Comparison of ENCODE assay signal across 8 cellular contexts in the genomic region with DNA sequence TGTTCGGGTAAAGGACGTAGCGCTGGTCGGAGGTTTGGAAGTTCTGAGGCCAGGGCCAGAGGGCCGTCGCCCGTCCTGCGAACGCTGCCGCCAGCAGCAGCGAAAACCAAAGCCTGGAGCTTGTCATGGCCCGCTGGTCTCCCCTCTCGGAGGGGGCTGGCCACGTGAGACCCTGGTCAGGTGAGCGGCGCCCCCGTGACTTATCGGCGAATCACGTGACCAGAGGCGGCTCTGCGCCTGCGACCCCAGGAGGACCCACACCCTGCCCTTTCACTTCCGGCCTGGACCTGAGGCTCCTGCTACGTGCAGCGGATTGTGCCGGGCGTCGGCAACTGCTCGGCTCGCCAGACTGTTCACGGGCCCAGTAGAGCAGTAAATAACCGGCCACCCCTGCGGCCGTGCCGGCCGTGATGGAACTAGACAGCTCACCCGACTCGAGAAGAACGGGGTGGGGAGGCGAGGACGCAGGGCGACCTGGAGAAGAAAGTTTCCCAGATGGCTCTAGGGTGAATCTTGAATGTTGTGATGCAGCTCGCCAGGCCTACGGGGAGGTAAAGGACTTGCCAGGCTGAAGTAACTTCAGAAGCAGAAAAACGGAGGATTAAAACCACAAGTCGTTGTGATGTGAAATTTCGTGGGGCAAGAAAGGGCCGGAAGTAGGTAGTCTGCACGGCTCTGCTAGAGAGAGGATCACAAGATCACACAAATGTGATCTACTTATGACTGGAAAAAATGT. TPM values are rescaled to one million over a fixed set of nuclear protein-coding genes. Genes with fewer than 3 reads are reported as not detected.
DNase-seq lines count a peak whose midpoint lies in the region; TF ChIP-seq lines count a peak whose summit lies in the region.

Gene HEXA (minus strand): TSS at position 169 of the 736 bp plus-strand sequence. CDS start 42 bp downstream, at position 127.

- TF ChIP-seq CTCF in GM20000 (IDR thresholded peaks at IDR 0.05; ENCODE audit: extremely low read depth, missing control alignments): no peak

- DNase-seq in CMK (ENCODE audit: low read depth): peak; percentile 99
- DNase-seq in GM20000 (ENCODE audit: low spot score): peak; percentile 92
- DNase-seq in HT-29 (ENCODE audit: low spot score): peak; percentile 95
- DNase-seq in NK-92 treated with Interleukin-12 subunit alpha and Interleukin-12 subunit beta, amount 100 ng/mL, for 24 hours (lab: John Stamatoyannopoulos, UW): peak; percentile 98
- peak; percentile 93 to 96 (median 94) for DNase-seq in effector memory CD4-positive, alpha-beta T cell
- peak; percentile 93 for DNase-seq in medulla oblongata (ENCODE audit: extremely low spot score)
- DNase-seq in stimulated activated CD4-positive, alpha-beta T cell treated with anti-CD3 and anti-CD28 coated beads, TNF-alpha, amount 100 ng/mL, for 48 hours (ENCODE audit: low read depth in 3 of 3): peak; percentile 95 to 98 (median 97)

- CTCF ChIA-PET in activated CD8-positive, alpha-beta memory T cell treated with anti-CD3 and anti-CD28 coated beads for 36 hours (lab: Charles Lee): interaction anchor here (1.0 to 1.7 kb wide), 3 partner anchors 24 to 157 kb away, joined by 3 to 4 read pairs (median 4); no protein-coding TSS in a partner anchor

- H3K36me3 ChIP-seq in effector memory CD4-positive, alpha-beta T cell (ENCODE audit: control insufficient read depth, insufficient read depth, low read length): no peaks in the 10 kb centered on the region

- H3K27me3 ChIP-seq in effector memory CD4-positive, alpha-beta T cell (replicated peaks; ENCODE audit: control insufficient read depth, insufficient read depth, low read length, poor library complexity, severe bottlenecking): no peaks in the 10 kb centered on the region

- no peaks in the 10 kb centered on the region for H3K9me3 ChIP-seq in effector memory CD4-positive, alpha-beta T cell (ENCODE audit: control insufficient read depth, low read length)

- H3K27ac ChIP-seq in effector memory CD4-positive, alpha-beta T cell (ENCODE audit: insufficient read depth, low read length, poor library complexity, severe bottlenecking): peak within 1 kb of the TSS; percentile 83

- H3K4me1 ChIP-seq in effector memory CD4-positive, alpha-beta T cell (ENCODE audit: control insufficient read depth, insufficient read depth, low read length, poor library complexity, severe bottlenecking): peaks cover 28% of the 10 kb centered on the region

- POLR2A ChIA-PET in activated CD8-positive, alpha-beta memory T cell treated with anti-CD3 and anti-CD28 coated beads for 36 hours (lab: Charles Lee): interaction anchor here (0.5 to 2.8 kb wide), 9 partner anchors 9 to 146 kb away, joined by 3 to 10 read pairs (median 4); no protein-coding TSS in a partner anchor

- H3K4me3 ChIP-seq in effector memory CD4-positive, alpha-beta T cell (ENCODE audit: insufficient read depth, low read depth, low read length, poor library complexity, severe bottlenecking): peak within 1 kb of the TSS; percentile 85

RNA-seq across cellular contexts. Expression of gene HEXA, which starts in this region (rescaled TPM):
- 90.3 and 95.0 TPM in 2 replicates for total RNA-seq in HT-29 (2014; rRNA removed; shearing (Covaris generic))
- 10 to 100 TPM; 68.2 to 72.5 TPM for total RNA-seq in activated CD8-positive, alpha-beta memory T cell treated with anti-CD3 and anti-CD28 coated beads for 36 hours

Comparison
In these comparisons a context has a peak if more than half of its experiments do, and no peak if none do; other contexts are left out.
1. Peak in every context shown above with its lines: DNase-seq, H3K4me3 ChIP-seq and H3K27ac ChIP-seq.